ENCODE assay signal across 19 cellular contexts in the genomic region with DNA sequence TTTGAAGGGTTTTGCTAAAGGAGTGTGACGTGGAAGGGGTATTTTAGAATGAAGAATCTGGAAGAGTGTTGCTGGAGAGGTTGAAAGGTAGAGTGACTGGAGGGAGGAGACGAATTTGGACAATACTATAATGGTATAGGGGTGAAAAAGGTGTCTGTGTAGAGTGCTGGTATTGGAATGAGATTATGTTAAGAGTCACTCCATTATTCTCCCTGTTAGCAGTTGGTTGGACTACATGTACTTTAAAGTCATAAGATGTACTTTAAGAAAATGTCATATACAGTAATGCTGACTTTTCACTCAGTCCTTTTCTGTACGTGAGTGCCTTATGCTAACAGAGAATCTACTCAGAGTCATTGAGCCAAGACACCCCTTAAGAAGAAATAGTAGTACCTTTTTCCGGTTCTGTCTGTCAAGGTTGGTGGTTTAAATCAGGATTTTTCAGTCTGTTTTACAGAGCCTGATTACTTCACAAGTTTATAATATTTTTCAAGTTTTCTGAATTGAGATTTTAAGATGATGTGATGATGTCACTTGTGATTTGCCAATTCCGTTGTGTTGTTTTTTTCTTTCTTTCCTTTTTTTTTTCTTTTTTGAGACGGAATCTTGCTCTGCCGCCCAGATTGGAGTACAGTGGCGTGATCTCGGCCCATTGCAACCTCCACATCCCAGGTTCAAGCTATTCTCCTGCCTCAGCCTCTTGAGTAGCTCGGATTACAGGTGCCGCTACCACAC. TPM values are rescaled to one million over a fixed set of nuclear protein-coding genes. Genes with fewer than 3 reads are reported as not detected.
DNase-seq lines count a peak whose midpoint lies in the region; ATAC-seq and TF ChIP-seq lines count a peak whose summit lies in the region.
"Had no signal": no experiment of that assay in that cellular context is flagged by ENCODE, and none has a peak within 500 bp of the region (broad histone marks: within the 10 kb centered on the region; RNA-seq: fewer than 3 reads in every experiment).

No MANE protein-coding gene starts in this region.

- POLR2A ChIA-PET in WTC11 (lab: Charles Lee): no interaction called here

- no peaks in the 10 kb centered on the region for H3K27me3 Mint-ChIP-seq in Calu3 (ENCODE audit: unreplicated experiment)
- H3K27me3 Mint-ChIP-seq in WTC11 (ENCODE audit: low read depth): no peaks in the 10 kb centered on the region
- no peaks in the 10 kb centered on the region for H3K27me3 Mint-ChIP-seq in mesothelial cell of epicardium (ENCODE audit: low read depth)

- ATAC-seq in WTC11 (no peak), HG02610 (IDR thresholded peaks at IDR 0.05; ENCODE audit: unreplicated experiment) (no peak), HG02763 (IDR thresholded peaks at IDR 0.05; ENCODE audit: unreplicated experiment) (no peak)
- ATAC-seq: A549, HCT116 had no signal

- H3K36me3 ChIP-seq in left ventricle myocardium inferior: no peaks in the 10 kb centered on the region
- H3K36me3 ChIP-seq: BLaER1 treated with 17β-estradiol and CSF1 and Interleukin-3, amounts not matched to agents 10 nM and 100 nM had no signal

- CTCF ChIA-PET in Calu3 (lab: Charles Lee) (interaction anchor here (0.6 to 1.1 kb wide), 2 partner anchors 14 to 734 kb away, joined by 3 read pairs; no protein-coding TSS in a partner anchor), WTC11 (lab: Charles Lee) (interaction anchor here (0.6 kb wide), 1 partner anchor 250 kb away, joined by 3 read pairs; no protein-coding TSS in a partner anchor)

- intact Hi-C loops in Calu3 (cut with micrococcal nuclease; ENCODE audit: unreplicated experiment) (no loop called here), left ventricle myocardium inferior (cut with micrococcal nuclease) (no loop called here)

- peaks cover 6% of the 10 kb centered on the region for H3K36me3 Mint-ChIP-seq in Calu3 (ENCODE audit: insufficient read depth, unreplicated experiment)
- H3K36me3 Mint-ChIP-seq in WTC11: no peaks in the 10 kb centered on the region
- H3K36me3 Mint-ChIP-seq in mesothelial cell of epicardium: peaks cover 4% of the 10 kb centered on the region
- H3K36me3 Mint-ChIP-seq: CD8-positive, alpha-beta memory T cell had no signal

- no peaks in the 10 kb centered on the region for H3K9me3 ChIP-seq in left ventricle myocardium inferior (replicated peaks)
- H3K9me3 ChIP-seq: A549; BLaER1 treated with 17β-estradiol and CSF1 and Interleukin-3, amounts not matched to agents 10 nM and 100 nM had no signal

- DNase-seq in Calu3 (no peak), WTC11 (ENCODE audit: low spot score) (no peak), left ventricle myocardium inferior (no peak), mesothelial cell of epicardium (ENCODE audit: low spot score in 2 of 2, unreplicated experiment in 2 of 2) (no peak), NCI-H146 treated with DMSO at 0.1 percent for 48 hours (lab: John Stamatoyannopoulos, UW; ENCODE audit: unreplicated experiment) (no peak), DMS53 (lab: John Stamatoyannopoulos, UW) (no peak)
- DNase-seq: CD8-positive, alpha-beta memory T cell; DMS 273 treated with DMSO at 0.1 percent for 48 hours; GF-D8; Kasumi-1; MM.1S; NCI-H1105 treated with DMSO at 0.1 percent for 48 hours; NCI-H187 treated with DMSO at 0.1 percent for 48 hours; PC-9 had no signal

- H3K9me3 Mint-ChIP-seq in Calu3 (ENCODE audit: low read depth, unreplicated experiment) (no peaks in the 10 kb centered on the region), WTC11 (no peaks in the 10 kb centered on the region), mesothelial cell of epicardium (no peaks in the 10 kb centered on the region)
- H3K9me3 Mint-ChIP-seq: CD8-positive, alpha-beta memory T cell had no signal

- H3K4me3 ChIP-seq in left ventricle myocardium inferior: peak overlapping the region; percentile 20
- H3K4me3 ChIP-seq: A549; BLaER1 treated with 17β-estradiol and CSF1 and Interleukin-3, amounts not matched to agents 10 nM and 100 nM; PC-9 had no signal

- H3K27ac Mint-ChIP-seq in Calu3 (ENCODE audit: unreplicated experiment) (peak overlapping the region; percentile 18), WTC11 (peak overlapping the region; percentile 93), mesothelial cell of epicardium (peak overlapping the region; percentile 72)

- H3K4me1 Mint-ChIP-seq in Calu3 (ENCODE audit: low read depth, unreplicated experiment): peaks cover 46% of the 10 kb centered on the region
- peaks cover 51% of the 10 kb centered on the region for H3K4me1 Mint-ChIP-seq in WTC11
- H3K4me1 Mint-ChIP-seq in mesothelial cell of epicardium: peaks cover 13% of the 10 kb centered on the region
- H3K4me1 Mint-ChIP-seq: CD8-positive, alpha-beta memory T cell had no signal

- peak overlapping the region; percentile 73 for H3K27ac ChIP-seq in left ventricle myocardium inferior (replicated peaks)
- H3K27ac ChIP-seq: A549; BLaER1 treated with 17β-estradiol and CSF1 and Interleukin-3, amounts not matched to agents 10 nM and 100 nM; PC-9 had no signal

- peaks cover 34% of the 10 kb centered on the region for H3K4me1 ChIP-seq in left ventricle myocardium inferior

- BruUV-seq in Calu3 (replicated peaks; lab: Mats Ljungman, UMichigan): no TSS peak

- H3K4me3 Mint-ChIP-seq in Calu3 (ENCODE audit: low read depth, unreplicated experiment) (peak overlapping the region; percentile 39), WTC11 (no peak overlapping the region), mesothelial cell of epicardium (no peak overlapping the region)
- H3K4me3 Mint-ChIP-seq: CD8-positive, alpha-beta memory T cell had no signal

- H3K27me3 ChIP-seq in left ventricle myocardium inferior (ENCODE audit: low read depth): no peaks in the 10 kb centered on the region
- H3K27me3 ChIP-seq: BLaER1 treated with 17β-estradiol and CSF1 and Interleukin-3, amounts not matched to agents 10 nM and 100 nM had no signal

- no peak for TF ChIP-seq CTCF in Calu3 (IDR thresholded peaks at IDR 0.05; ENCODE audit: unreplicated experiment)
- TF ChIP-seq CTCF in WTC11 (IDR thresholded peaks at IDR 0.05): no peak
- no peak for TF ChIP-seq CTCF in left ventricle myocardium inferior (IDR thresholded peaks at IDR 0.05; ENCODE audit: borderline replicate concordance)
- no peak for TF ChIP-seq CTCF in mesothelial cell of epicardium (IDR thresholded peaks at IDR 0.05; ENCODE audit: unreplicated experiment)

TF ChIP-seq in WTC11, 78 proteins besides CTCF, POLR2A, EP300 and RAD21 (continues in another document):
- no peak for TF ChIP-seq IRF2 (CRISPR knock-in tag; IDR thresholded peaks at IDR 0.05; ENCODE audit: borderline replicate concordance, low read depth)
- TF ChIP-seq GTF2I (CRISPR knock-in tag; conservative IDR thresholded peaks at IDR 0.05): no peak
- TF ChIP-seq, protein P1, sequence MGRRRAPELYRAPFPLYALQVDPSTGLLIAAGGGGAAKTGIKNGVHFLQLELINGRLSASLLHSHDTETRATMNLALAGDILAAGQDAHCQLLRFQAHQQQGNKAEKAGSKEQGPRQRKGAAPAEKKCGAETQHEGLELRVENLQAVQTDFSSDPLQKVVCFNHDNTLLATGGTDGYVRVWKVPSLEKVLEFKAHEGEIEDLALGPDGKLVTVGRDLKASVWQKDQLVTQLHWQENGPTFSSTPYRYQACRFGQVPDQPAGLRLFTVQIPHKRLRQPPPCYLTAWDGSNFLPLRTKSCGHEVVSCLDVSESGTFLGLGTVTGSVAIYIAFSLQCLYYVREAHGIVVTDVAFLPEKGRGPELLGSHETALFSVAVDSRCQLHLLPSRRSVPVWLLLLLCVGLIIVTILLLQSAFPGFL (CRISPR knock-in tag; IDR thresholded peaks at IDR 0.05; ENCODE audit: borderline replicate concordance): no peak
- no peak for TF ChIP-seq TCF7 (CRISPR knock-in tag; IDR thresholded peaks at IDR 0.05; ENCODE audit: low read depth)
- TF ChIP-seq, protein P2, sequence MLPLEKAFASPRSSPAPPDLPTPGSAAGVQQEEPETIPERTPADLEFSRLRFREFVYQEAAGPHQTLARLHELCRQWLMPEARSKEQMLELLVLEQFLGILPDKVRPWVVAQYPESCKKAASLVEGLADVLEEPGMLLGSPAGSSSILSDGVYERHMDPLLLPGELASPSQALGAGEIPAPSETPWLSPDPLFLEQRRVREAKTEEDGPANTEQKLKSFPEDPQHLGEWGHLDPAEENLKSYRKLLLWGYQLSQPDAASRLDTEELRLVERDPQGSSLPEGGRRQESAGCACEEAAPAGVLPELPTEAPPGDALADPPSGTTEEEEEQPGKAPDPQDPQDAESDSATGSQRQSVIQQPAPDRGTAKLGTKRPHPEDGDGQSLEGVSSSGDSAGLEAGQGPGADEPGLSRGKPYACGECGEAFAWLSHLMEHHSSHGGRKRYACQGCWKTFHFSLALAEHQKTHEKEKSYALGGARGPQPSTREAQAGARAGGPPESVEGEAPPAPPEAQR (CRISPR knock-in tag; IDR thresholded peaks at IDR 0.05): no peak
- TF ChIP-seq, protein P3, sequence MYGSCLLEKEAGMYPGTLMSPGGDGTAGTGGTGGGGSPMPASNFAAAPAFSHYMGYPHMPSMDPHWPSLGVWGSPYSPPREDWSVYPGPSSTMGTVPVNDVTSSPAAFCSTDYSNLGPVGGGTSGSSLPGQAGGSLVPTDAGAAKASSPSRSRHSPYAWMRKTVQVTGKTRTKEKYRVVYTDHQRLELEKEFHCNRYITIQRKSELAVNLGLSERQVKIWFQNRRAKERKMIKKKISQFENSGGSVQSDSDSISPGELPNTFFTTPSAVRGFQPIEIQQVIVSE (CRISPR knock-in tag; IDR thresholded peaks at IDR 0.05; ENCODE audit: borderline replicate concordance): no peak
- TF ChIP-seq HMGA2 (CRISPR knock-in tag; IDR thresholded peaks at IDR 0.05): no peak
- no peak for TF ChIP-seq RORB (CRISPR knock-in tag; IDR thresholded peaks at IDR 0.05)
- TF ChIP-seq, protein P4, sequence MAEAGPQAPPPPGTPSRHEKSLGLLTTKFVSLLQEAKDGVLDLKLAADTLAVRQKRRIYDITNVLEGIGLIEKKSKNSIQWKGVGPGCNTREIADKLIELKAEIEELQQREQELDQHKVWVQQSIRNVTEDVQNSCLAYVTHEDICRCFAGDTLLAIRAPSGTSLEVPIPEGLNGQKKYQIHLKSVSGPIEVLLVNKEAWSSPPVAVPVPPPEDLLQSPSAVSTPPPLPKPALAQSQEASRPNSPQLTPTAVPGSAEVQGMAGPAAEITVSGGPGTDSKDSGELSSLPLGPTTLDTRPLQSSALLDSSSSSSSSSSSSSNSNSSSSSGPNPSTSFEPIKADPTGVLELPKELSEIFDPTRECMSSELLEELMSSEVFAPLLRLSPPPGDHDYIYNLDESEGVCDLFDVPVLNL (CRISPR knock-in tag; IDR thresholded peaks at IDR 0.05; ENCODE audit: borderline replicate concordance, low read depth): no peak

RNA-seq across cellular contexts. Expression of a gene that starts 56.6 kb away (rescaled TPM):
- total RNA-seq in Calu3 (2022) (38.7 and 39.0 TPM in 2 replicates), WTC11 (2021) (126 to 133 TPM (median 133 TPM) in 3 replicates), left ventricle myocardium inferior (42.3 TPM), mesothelial cell of epicardium (61.7 to 64.1 TPM (median 62.5 TPM) in 3 replicates)

Comparison
In these comparisons a context has a peak if more than half of its experiments do, and no peak if none do; other contexts are left out.
1. H3K27ac Mint-ChIP-seq: peak in every context shown above with its lines; median percentile 93 in WTC11; 72 in mesothelial cell of epicardium; 18 in Calu3.